Comparison of ENCODE assay signal across 19 cellular contexts in genomic region chr4:1554246-1554875, GRCh38.
"Had no signal": no experiment of that assay in that cellular context is flagged by ENCODE, and none has a peak within 500 bp of the region (broad histone marks: within the 10 kb centered on the region; RNA-seq: fewer than 3 reads in every experiment).

No MANE protein-coding gene starts in this region.

- H3K27ac Mint-ChIP-seq: T-cell had no signal

- H3K9me3 ChIP-seq: SJCRH30 had no signal

- H3K4me3 ChIP-seq: PC-9, SJCRH30, SK-N-MC had no signal

- H3K4me1 ChIP-seq: SJCRH30 had no signal

- H3K36me3 Mint-ChIP-seq: T-cell had no signal

- H3K27ac ChIP-seq: PC-9, RWPE1, SJCRH30, SK-N-MC had no signal

- H3K4me3 Mint-ChIP-seq: T-cell had no signal

- DNase-seq: Kasumi-1, MM.1S, MV-4-11, NCI-H1092, NCI-H1436 treated with DMSO at 0.1 percent for 48 hours, NCI-H1694 treated with DMSO at 0.1 percent for 48 hours, NCI-H187 treated with DMSO at 0.1 percent for 48 hours, NCI-H2171 treated with DMSO at 0.1 percent for 48 hours, NCI-H2227 treated with DMSO at 0.1 percent for 48 hours, NCI-H446, NCI-H524 treated with DMSO at 0.1 percent for 48 hours, NCI-H526 treated with DMSO at 0.1 percent for 48 hours, SHP77, SIG-M5, SJCRH30, T-cell had no signal

- H3K4me1 Mint-ChIP-seq: T-cell had no signal

- H3K4me2 ChIP-seq: PC-9 had no signal

- H3K9me3 Mint-ChIP-seq: T-cell had no signal

- H3K36me3 ChIP-seq: SJCRH30 had no signal

- H2AFZ ChIP-seq: PC-9 had no signal
